Comparison of ENCODE assay signal across 22 cellular contexts in the genomic region with DNA sequence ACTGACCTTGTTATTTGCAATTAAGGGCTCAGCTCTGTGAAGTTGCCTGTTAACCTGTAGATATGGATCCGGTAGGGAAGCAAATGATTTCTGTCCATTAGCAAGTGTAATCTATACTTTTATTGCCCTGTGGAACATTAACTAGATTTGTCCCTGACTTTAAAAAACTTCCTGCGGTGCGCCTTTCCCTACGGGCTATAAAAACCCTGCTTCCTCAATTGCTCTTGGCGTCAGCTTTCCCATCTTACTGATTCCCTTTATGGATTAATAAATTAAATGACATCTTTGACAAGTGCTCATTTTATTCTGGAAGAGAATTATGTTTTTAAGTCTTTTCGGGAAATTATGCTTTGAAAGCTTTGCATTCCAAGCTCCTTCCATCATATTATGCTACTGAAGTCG. TPM values are rescaled to one million over a fixed set of nuclear protein-coding genes. Genes with fewer than 3 reads are reported as not detected.
DNase-seq lines count a peak whose midpoint lies in the region; ATAC-seq lines count a peak whose summit lies in the region.
"Had no signal": no experiment of that assay in that cellular context is flagged by ENCODE, and none has a peak within 500 bp of the region (broad histone marks: within the 10 kb centered on the region; RNA-seq: fewer than 3 reads in every experiment).

No MANE protein-coding gene starts in this region.

- H3K4me1 ChIP-seq in duodenal mucosa (ENCODE audit: control insufficient read depth in 1 of 2, insufficient read depth in 2 of 2, low read length in 2 of 2): peaks cover 5 to 14% of the 10 kb centered on the region in 2 donors
- H3K4me1 ChIP-seq in mucosa of rectum (ENCODE audit: control insufficient read depth in 2 of 2, insufficient read depth in 2 of 2, low read length in 2 of 2): peaks cover 3 to 5% of the 10 kb centered on the region in 2 donors

- H3K4me3 ChIP-seq in duodenal mucosa (ENCODE audit: low read depth in 1 of 2, low read length in 2 of 2) (peak overlapping the region; percentile 11 to 46), mucosa of rectum (ENCODE audit: low read length in 2 of 2) (peak overlapping the region; percentile 27 to 59)
- H3K4me3 ChIP-seq: GM23338, PC-9 had no signal

- H3K27ac Mint-ChIP-seq in activated CD8-positive, alpha-beta memory T cell treated with anti-CD3 and anti-CD28 coated beads, Interleukin-2, amount 10 ng/mL, durations not matched to agents 7 days and 5 days: no peak overlapping the region
- H3K27ac Mint-ChIP-seq in activated naive CD4-positive, alpha-beta T cell treated with anti-CD3 and anti-CD28 coated beads, Interleukin-2, amount 50 U/mL, for 72 hours: no peak overlapping the region
- H3K27ac Mint-ChIP-seq: GM23338, IgD-negative memory B cell had no signal

- no peaks in the 10 kb centered on the region for H3K36me3 Mint-ChIP-seq in activated CD8-positive, alpha-beta memory T cell treated with anti-CD3 and anti-CD28 coated beads, Interleukin-2, amount 10 ng/mL, durations not matched to agents 7 days and 5 days
- no peaks in the 10 kb centered on the region for H3K36me3 Mint-ChIP-seq in activated naive CD4-positive, alpha-beta T cell treated with anti-CD3 and anti-CD28 coated beads, Interleukin-2, amount 50 U/mL, for 72 hours

- no peaks in the 10 kb centered on the region for H3K9me3 Mint-ChIP-seq in activated CD8-positive, alpha-beta memory T cell treated with anti-CD3 and anti-CD28 coated beads, Interleukin-2, amount 10 ng/mL, durations not matched to agents 7 days and 5 days (ENCODE audit: low read depth)
- H3K9me3 Mint-ChIP-seq in activated naive CD4-positive, alpha-beta T cell treated with anti-CD3 and anti-CD28 coated beads, Interleukin-2, amount 50 U/mL, for 72 hours: no peaks in the 10 kb centered on the region
- H3K9me3 Mint-ChIP-seq: IgD-negative memory B cell had no signal

- H3K9ac ChIP-seq in duodenal mucosa (ENCODE audit: low read depth in 1 of 2, low read length in 2 of 2): no peak overlapping the region
- no peak overlapping the region for H3K9ac ChIP-seq in mucosa of rectum (ENCODE audit: low read depth in 1 of 2, low read length in 2 of 2)

- no peak overlapping the region for H3K27ac ChIP-seq in duodenal mucosa (ENCODE audit: low read depth, low read length)
- peak overlapping the region in 1 of 2 donors; percentile 38 for H3K27ac ChIP-seq in mucosa of rectum (ENCODE audit: low read depth in 2 of 2, low read length in 2 of 2)
- H3K27ac ChIP-seq: PC-9 had no signal

- H3K4me1 Mint-ChIP-seq in activated CD8-positive, alpha-beta memory T cell treated with anti-CD3 and anti-CD28 coated beads, Interleukin-2, amount 10 ng/mL, durations not matched to agents 7 days and 5 days: no peaks in the 10 kb centered on the region
- H3K4me1 Mint-ChIP-seq: IgD-negative memory B cell had no signal

- peak; percentile 5 for DNase-seq in activated CD8-positive, alpha-beta memory T cell treated with anti-CD3 and anti-CD28 coated beads, Interleukin-2, amount 10 ng/mL, durations not matched to agents 7 days and 5 days
- DNase-seq in activated CD8-positive, alpha-beta memory T cell treated with anti-CD3 and anti-CD28 coated beads for 24 hours: no peak
- DNase-seq in OCI-M2 (lab: John Stamatoyannopoulos, UW; ENCODE audit: unreplicated experiment): no peak
- no peak for DNase-seq in activated naive CD4-positive, alpha-beta T cell treated with anti-CD3 and anti-CD28 coated beads, Interleukin-2, amount 50 U/mL, for 72 hours (ENCODE audit: low spot score in 2 of 2)
- no peak for DNase-seq in activated naive CD4-positive, alpha-beta T cell treated with Interleukin-2 at 50 U/mL for 16 hours
- DNase-seq: C1 segment of cervical spinal cord, DND-41, GDM1, Kasumi-1, NCI-H1105 treated with DMSO at 0.1 percent for 48 hours, NCI-H187 treated with DMSO at 0.1 percent for 48 hours, NCI-H446 treated with DMSO at 0.1 percent for 48 hours, NCI-H82, PC-9 had no signal

- CTCF ChIA-PET in activated CD8-positive, alpha-beta memory T cell treated with anti-CD3 and anti-CD28 coated beads, Interleukin-2, amount 10 ng/mL, durations not matched to agents 7 days and 5 days (lab: Charles Lee): no interaction called here

- no peak for ATAC-seq in activated CD8-positive, alpha-beta memory T cell treated with anti-CD3 and anti-CD28 coated beads, Interleukin-2, amount 10 ng/mL, durations not matched to agents 7 days and 5 days
- no peak for ATAC-seq in activated naive CD4-positive, alpha-beta T cell treated with anti-CD3 and anti-CD28 coated beads, Interleukin-2, amount 50 U/mL, for 72 hours
- no peak for ATAC-seq in GM19324 (IDR thresholded peaks at IDR 0.05; ENCODE audit: low FRiP score, unreplicated experiment)
- ATAC-seq: GM23338, HCT116 had no signal

- H3K9me3 ChIP-seq in duodenal mucosa (ENCODE audit: control insufficient read depth in 1 of 2, low read length in 2 of 2): no peaks in the 10 kb centered on the region
- H3K9me3 ChIP-seq in mucosa of rectum (ENCODE audit: control insufficient read depth in 2 of 2, low read length in 2 of 2): no peaks in the 10 kb centered on the region

- no peak overlapping the region for H3K4me3 Mint-ChIP-seq in activated CD8-positive, alpha-beta memory T cell treated with anti-CD3 and anti-CD28 coated beads, Interleukin-2, amount 10 ng/mL, durations not matched to agents 7 days and 5 days
- H3K4me3 Mint-ChIP-seq: GM23338, IgD-negative memory B cell had no signal

- peaks cover 67% of the 10 kb centered on the region for H3K27me3 Mint-ChIP-seq in activated CD8-positive, alpha-beta memory T cell treated with anti-CD3 and anti-CD28 coated beads, Interleukin-2, amount 10 ng/mL, durations not matched to agents 7 days and 5 days

- H3K27me3 ChIP-seq in duodenal mucosa (ENCODE audit: control insufficient read depth in 1 of 2, insufficient read depth in 2 of 2, low read length in 2 of 2): no peaks in the 10 kb centered on the region
- H3K27me3 ChIP-seq in mucosa of rectum (ENCODE audit: control insufficient read depth in 2 of 2, insufficient read depth in 2 of 2, low read length in 2 of 2): no peaks in the 10 kb centered on the region

- H3K36me3 ChIP-seq in duodenal mucosa (ENCODE audit: control insufficient read depth in 1 of 2, insufficient read depth in 2 of 2, low read length in 2 of 2) (no peaks in the 10 kb centered on the region), mucosa of rectum (ENCODE audit: control insufficient read depth in 2 of 2, insufficient read depth in 2 of 2, low read length in 2 of 2) (no peaks in the 10 kb centered on the region)

RNA-seq across cellular contexts. Expression of a gene that starts 18.3 kb away (rescaled TPM):
- total RNA-seq in activated CD8-positive, alpha-beta memory T cell treated with anti-CD3 and anti-CD28 coated beads, Interleukin-2, amount 10 ng/mL, durations not matched to agents 7 days and 5 days: under 1 TPM in 1 of 2 experiments, not detected in 1; 0.58 TPM
- total RNA-seq in activated naive CD4-positive, alpha-beta T cell treated with anti-CD3 and anti-CD28 coated beads, Interleukin-2, amount 50 U/mL, for 72 hours: under 1 TPM; 0.41 to 0.54 TPM
- total RNA-seq: HT-29, SK-MEL-5 had no signal
